ENCODE assay signal across 16 cellular contexts in genomic region chr5:13477118-13477737, GRCh38.
DNase-seq lines count a peak whose midpoint lies in the region; ATAC-seq and TF ChIP-seq lines count a peak whose summit lies in the region.
"Had no signal": no experiment of that assay in that cellular context is flagged by ENCODE, and none has a peak within 500 bp of the region (broad histone marks: within the 10 kb centered on the region; RNA-seq: fewer than 3 reads in every experiment).

No MANE protein-coding gene starts in this region.

- no peaks in the 10 kb centered on the region for H3K36me3 Mint-ChIP-seq in HFFc6 (ENCODE audit: low read depth)

- no peaks in the 10 kb centered on the region for H3K27me3 ChIP-seq in left lung
- H3K27me3 ChIP-seq: ascending aorta, tibial nerve had no signal

- no peak overlapping the region for H3K4me3 ChIP-seq in skeletal muscle cell (ENCODE audit: low read depth, low read length)
- no peak overlapping the region for H3K4me3 ChIP-seq in left lung
- H3K4me3 ChIP-seq: ascending aorta, SJSA1, tibial nerve had no signal

- intact Hi-C loops in left lung (cut with DNase I) = no loop called here

- ATAC-seq in HG03175 (IDR thresholded peaks at IDR 0.05; ENCODE audit: unreplicated experiment) = no peak
- ATAC-seq in HG03280 (IDR thresholded peaks at IDR 0.05; ENCODE audit: unreplicated experiment) = no peak
- no peak for ATAC-seq in left lung

- no peaks in the 10 kb centered on the region for H3K9me3 ChIP-seq in left lung
- H3K9me3 ChIP-seq: ascending aorta, SJSA1, tibial nerve had no signal

- H3K36me3 ChIP-seq in left lung = no peaks in the 10 kb centered on the region
- H3K36me3 ChIP-seq: ascending aorta, SJSA1, tibial nerve had no signal

- no peak overlapping the region for H3K4me3 Mint-ChIP-seq in HFFc6

- H3K4me1 Mint-ChIP-seq in HFFc6 (ENCODE audit: low read depth) = peaks cover 14% of the 10 kb centered on the region

- H3K27ac Mint-ChIP-seq in HFFc6 = no peak overlapping the region

- DNase-seq in HFFc6 = peak; percentile 1
- DNase-seq in RPMI7951 (ENCODE audit: low read depth) = peak; percentile 91
- DNase-seq in epithelial cell of prostate (ENCODE audit: low read depth, low spot score) = peak; percentile 39
- peak; percentile 91 for DNase-seq in skeletal muscle cell (ENCODE audit: low read depth)
- no peak for DNase-seq in GF-D8 (lab: John Stamatoyannopoulos, UW)
- DNase-seq in left lung = no peak
- DNase-seq: activated CD4-positive, alpha-beta T cell treated with anti-CD3 and anti-CD28 coated beads for 4 hours; activated CD8-positive, alpha-beta memory T cell treated with anti-CD3 and anti-CD28 coated beads, Interleukin-2, amount 50 U/mL, for 4 hours; DMS 273 treated with DMSO at 0.1 percent for 48 hours; NCI-H1694 treated with DMSO at 0.1 percent for 48 hours; NCI-H446 had no signal

- H3K27me3 Mint-ChIP-seq in HFFc6 (ENCODE audit: insufficient read depth) = peaks cover 6% of the 10 kb centered on the region; the same call in 1 of the 2 replicates

- H3K9me3 Mint-ChIP-seq in HFFc6 = no peaks in the 10 kb centered on the region

- H3K27ac ChIP-seq in epithelial cell of prostate = peak overlapping the region; percentile 43
- H3K27ac ChIP-seq in left lung = no peak overlapping the region
- H3K27ac ChIP-seq: ascending aorta, SJSA1, tibial nerve had no signal

- TF ChIP-seq CTCF in HFFc6 (IDR thresholded peaks at IDR 0.05) = no peak
- no peak for TF ChIP-seq CTCF in left lung (IDR thresholded peaks at IDR 0.05)

- H3K4me1 ChIP-seq in left lung = no peaks in the 10 kb centered on the region
- H3K4me1 ChIP-seq: ascending aorta, SJSA1, tibial nerve had no signal

Comparison
In these comparisons a context has a peak if more than half of its experiments do, and no peak if none do; other contexts are left out.
1. DNase-seq: peak in HFFc6 (single experiment), RPMI7951 (single experiment), epithelial cell of prostate (single experiment) and skeletal muscle cell (single experiment); none in GF-D8 (single experiment) and left lung (0 of 2).